ENCODE assay signal across 26 cellular contexts in the genomic region with DNA sequence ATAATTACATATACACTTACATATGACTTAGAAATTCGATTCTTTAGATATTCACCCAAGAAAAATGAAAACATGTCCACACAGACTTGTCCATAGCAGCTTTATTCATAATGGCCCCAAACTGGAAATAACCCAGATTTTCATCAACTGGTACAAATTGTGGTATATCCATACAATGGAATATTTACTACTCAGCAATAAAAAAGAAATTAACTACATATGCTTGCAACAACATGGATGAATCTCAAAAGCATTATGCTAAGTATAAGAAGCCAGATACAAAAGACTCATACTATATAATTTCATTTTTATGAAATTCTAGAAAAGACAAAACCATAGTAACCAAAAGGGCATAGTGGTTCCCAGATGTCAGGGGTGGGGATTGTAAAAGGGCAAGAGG.
"Had no signal": no experiment of that assay in that cellular context is flagged by ENCODE, and none has a peak within 500 bp of the region (broad histone marks: within the 10 kb centered on the region; RNA-seq: fewer than 3 reads in every experiment).

No MANE protein-coding gene starts in this region.

- H3K36me3 ChIP-seq: stomach, suprapubic skin, thoracic aorta, thyroid gland, tibial artery, tibial nerve, transverse colon, upper lobe of left lung, upper lobe of right lung, uterus, vagina had no signal

- DNase-seq: stimulated activated CD4-positive, alpha-beta T cell treated with anti-CD3 and anti-CD28 coated beads, Interleukin-2, amount 100 ng/mL, for 48 hours; stimulated activated CD4-positive, alpha-beta T cell treated with anti-CD3 and anti-CD28 coated beads, Interleukin-4, amount 100 ng/mL, for 1 hour; stimulated activated CD4-positive, alpha-beta T cell treated with anti-CD3 and anti-CD28 coated beads, Interleukin-4, amount 100 ng/mL, for 24 hours; stimulated activated CD8-positive, alpha-beta memory T cell treated with anti-CD3 and anti-CD28 coated beads, Interleukin-4, amount 100 ng/mL, for 48 hours; stimulated activated naive B cell treated with anti-CD40 and anti-IgM and Interleukin-4, amounts not matched to agents 10 μg/mL and 1 μg/mL and 100 μg/mL, for 72 hours; stimulated activated naive CD4-positive, alpha-beta T cell; stimulated activated naive CD4-positive, alpha-beta T cell treated with Interleukin-2 at 50 U/mL for 16 hours; stimulated activated naive CD8-positive, alpha-beta T cell treated with anti-CD3 and anti-CD28 coated beads, Interleukin-15, amount 100 ng/mL, for 72 hours; stimulated activated naive CD8-positive, alpha-beta T cell treated with anti-CD3 and anti-CD28 coated beads, Interleukin-15, Interleukin-2, amounts not matched to agents 100 U/mL and 50 U/mL, for 24 hours; stomach; substantia nigra; testis; thyroid gland; tibial artery; transverse colon; trophoblast cell; upper lobe of left lung; upper lobe of right lung; uterus had no signal

- FAIRE-seq: urothelium cell line had no signal

- H3K9me3 ChIP-seq: suprapubic skin, testis, thyroid gland, upper lobe of right lung, uterus, vagina had no signal

- ATAC-seq: stimulated activated effector memory CD8-positive, alpha-beta T cell treated with anti-CD3 and anti-CD28 coated beads, Interleukin-12 subunit alpha, Interleukin-12 subunit beta, amount 100 ng/mL, for 72 hours; stimulated activated memory B cell treated with anti-CD40 and anti-IgM and Interleukin-4, amounts not matched to agents 10 μg/mL and 1 μg/mL and 100 μg/mL, for 72 hours; stimulated activated naive B cell treated with anti-CD40 and anti-IgM and Interleukin-4, amounts not matched to agents 10 μg/mL and 1 μg/mL and 100 μg/mL, for 72 hours; stimulated activated naive CD8-positive, alpha-beta T cell treated with anti-CD3 and anti-CD28 coated beads, Interleukin-15, amount 100 ng/mL, for 72 hours; stimulated activated naive CD8-positive, alpha-beta T cell treated with anti-CD3 and anti-CD28 coated beads, Interleukin-15, Interleukin-2, amounts not matched to agents 100 U/mL and 50 U/mL, for 24 hours; upper lobe of right lung had no signal

- H3K4me3 ChIP-seq: stomach, suprapubic skin, testis, thoracic aorta, thyroid gland, tibial artery, tibial nerve, transverse colon, upper lobe of left lung, upper lobe of right lung, uterus, vagina had no signal

- H3K4me1 ChIP-seq: thyroid gland, upper lobe of right lung, uterus had no signal

- H3K27me3 ChIP-seq: testis, thyroid gland, tibial artery, uterus, vagina had no signal

- H3K27ac ChIP-seq: stomach, suprapubic skin, thoracic aorta, thyroid gland, tibial artery, tibial nerve, transverse colon, upper lobe of left lung, upper lobe of right lung, uterus, vagina had no signal
